ENCODE assay signal across 20 cellular contexts in genomic region chr10:65945071-65945470, GRCh38.
A peak's percentile ranks its signal among the peaks of the same experiment; 100 is the strongest.
DNase-seq lines count a peak whose midpoint lies in the region; TF ChIP-seq lines count a peak whose summit lies in the region.
"Had no signal": no experiment of that assay in that cellular context is flagged by ENCODE, and none has a peak within 500 bp of the region (broad histone marks: within the 10 kb centered on the region; RNA-seq: fewer than 3 reads in every experiment).

No MANE protein-coding gene starts in this region.

- no peaks in the 10 kb centered on the region for H3K27me3 Mint-ChIP-seq in MCF 10A (ENCODE audit: insufficient read depth, unreplicated experiment)
- H3K27me3 Mint-ChIP-seq: CD4-positive, alpha-beta memory T cell; IgD-negative memory B cell had no signal

- no peak overlapping the region for H3K4me2 ChIP-seq in mammary epithelial cell (ENCODE audit: insufficient read depth, low read depth, low read length)
- no peak overlapping the region for H3K4me2 ChIP-seq in mesenchymal stem cell (ENCODE audit: low read length, poor library complexity, severe bottlenecking)
- H3K4me2 ChIP-seq: A549, BLaER1 had no signal

- no peak overlapping the region for H3K18ac ChIP-seq in mesenchymal stem cell (ENCODE audit: low read depth in 1 of 2, low read length in 2 of 2)

- CTCF ChIA-PET in mammary epithelial cell (lab: Charles Lee; ENCODE audit: low non-redundant PET) = no interaction called here
- CTCF ChIA-PET in MCF 10A (lab: Yijun Ruan, JAX) = interaction anchor here (0.6 kb wide), 1 partner anchor 235 kb away, joined by 3 read pairs; no protein-coding TSS in a partner anchor

- H2AK5ac ChIP-seq in mesenchymal stem cell (ENCODE audit: low read length, severe bottlenecking) = no peak overlapping the region

- no peak overlapping the region for H2BK15ac ChIP-seq in mesenchymal stem cell (ENCODE audit: low read depth, poor library complexity, severe bottlenecking)

- H3K27me3 ChIP-seq in mammary epithelial cell (ENCODE audit: insufficient read depth, low read length) (no peaks in the 10 kb centered on the region), mesenchymal stem cell (ENCODE audit: control insufficient read depth in 1 of 2, insufficient read depth in 1 of 2, low read length in 2 of 2) (no peaks in the 10 kb centered on the region)
- H3K27me3 ChIP-seq: BLaER1 had no signal

- no peak overlapping the region for H4K91ac ChIP-seq in mesenchymal stem cell (ENCODE audit: low read length)

- no TSS peak for BruUV-seq in mammary epithelial cell (replicated peaks; lab: Mats Ljungman, UMichigan)
- BruUV-seq in MCF 10A (replicated peaks; lab: Mats Ljungman, UMichigan) = no TSS peak

- H3K9ac ChIP-seq in mammary epithelial cell (ENCODE audit: insufficient read depth, low read length) (no peak overlapping the region), mesenchymal stem cell (ENCODE audit: low read length) (no peak overlapping the region)
- H3K9ac ChIP-seq: BLaER1 had no signal

- no peak overlapping the region for H4K8ac ChIP-seq in mesenchymal stem cell (ENCODE audit: low read length)

- WGBS in mammary epithelial cell (ENCODE audit: low coverage, missing lambda C conversion rate) = 49% methylated on average over 3 of the region's 3 CpGs
- 82% methylated on average over 3 of the region's 3 CpGs for WGBS in mesenchymal stem cell

- DNase-seq in mammary epithelial cell (peak; percentile 21), MCF 10A (ENCODE audit: unreplicated experiment) (no peak), choroid plexus epithelial cell (ENCODE audit: low read depth) (peak; percentile 4), mesenchymal stem cell (peak; percentile 8), posterior cingulate gyrus (no peak), AML-193 (lab: John Stamatoyannopoulos, UW) (no peak), COR-L47 (lab: John Stamatoyannopoulos, UW) (no peak)
- DNase-seq: CD4-positive, alpha-beta memory T cell; DMS 273 treated with DMSO at 0.1 percent for 48 hours; DMS53; DND-41; EL; GOT3; H9 had no signal

- H3K4me1 ChIP-seq in mammary epithelial cell (ENCODE audit: insufficient read depth, low read length) (no peaks in the 10 kb centered on the region), mesenchymal stem cell (ENCODE audit: control insufficient read depth, insufficient read depth, low read depth, low read length) (no peaks in the 10 kb centered on the region)
- H3K4me1 ChIP-seq: A549, BLaER1 had no signal

- no peak overlapping the region for H3K23ac ChIP-seq in mesenchymal stem cell (ENCODE audit: low read length in 2 of 2)

- no peaks in the 10 kb centered on the region for H3K4me1 Mint-ChIP-seq in MCF 10A (ENCODE audit: insufficient read depth, unreplicated experiment)
- H3K4me1 Mint-ChIP-seq: CD14-positive monocyte; CD4-positive, alpha-beta memory T cell; H9; IgD-negative memory B cell had no signal

- TF ChIP-seq CTCF in mammary epithelial cell (conservative IDR thresholded peaks at IDR 0.05 in 1 of 2, IDR thresholded peaks at IDR 0.05 in 1 of 2; ENCODE audit: extremely low read depth in 1 of 2, insufficient read depth in 1 of 2, low read depth in 1 of 2, low read length in 2 of 2) (no peak), MCF 10A (IDR thresholded peaks at IDR 0.05; ENCODE audit: unreplicated experiment) (no peak), choroid plexus epithelial cell (conservative IDR thresholded peaks at IDR 0.05; ENCODE audit: low read depth, low read length) (no peak)

- H3K9me3 ChIP-seq in mammary epithelial cell (replicated peaks; ENCODE audit: insufficient read depth, low read length) = no peaks in the 10 kb centered on the region
- H3K9me3 ChIP-seq in mesenchymal stem cell (ENCODE audit: control insufficient read depth, low read length) = peaks cover 5% of the 10 kb centered on the region
- H3K9me3 ChIP-seq: A549, BLaER1 had no signal

- no peak overlapping the region for H2BK5ac ChIP-seq in mesenchymal stem cell (ENCODE audit: low read depth, low read length, poor library complexity, severe bottlenecking)

- no peaks in the 10 kb centered on the region for H3K79me2 ChIP-seq in mammary epithelial cell (ENCODE audit: insufficient read depth, low read length)

- dilution Hi-C loops in mammary epithelial cell (cut with HindIII; ENCODE audit: low sequenced_read_pairs) = no loop called here

- H3K27ac ChIP-seq in mammary epithelial cell (ENCODE audit: insufficient read depth, low read depth, low read length) = no peak overlapping the region
- H3K27ac ChIP-seq in mesenchymal stem cell (ENCODE audit: low read length, poor library complexity, severe bottlenecking) = no peak overlapping the region
- H3K27ac ChIP-seq: 22Rv1, A549, BLaER1 had no signal

- H2BK120ac ChIP-seq in mesenchymal stem cell (ENCODE audit: low read depth, low read length) = no peak overlapping the region

- H3K79me1 ChIP-seq in mesenchymal stem cell (replicated peaks; ENCODE audit: low read length, poor library complexity, severe bottlenecking) = no peaks in the 10 kb centered on the region

- no peak overlapping the region for H3K4me3 Mint-ChIP-seq in MCF 10A (ENCODE audit: unreplicated experiment)
- H3K4me3 Mint-ChIP-seq: CD14-positive monocyte; CD4-positive, alpha-beta memory T cell; H9; IgD-negative memory B cell had no signal

- H2AFZ ChIP-seq in mammary epithelial cell (ENCODE audit: low read depth, low read length) (no peak overlapping the region), mesenchymal stem cell (ENCODE audit: low read depth, low read length) (no peak overlapping the region)

- H4K20me1 ChIP-seq in mammary epithelial cell (ENCODE audit: insufficient read depth, low read length) = no peaks in the 10 kb centered on the region
- H4K20me1 ChIP-seq: BLaER1 had no signal

- POLR2A ChIA-PET in MCF 10A (lab: Yijun Ruan, JAX) = no interaction called here

- no peak overlapping the region for H3K14ac ChIP-seq in mesenchymal stem cell (ENCODE audit: low read length in 2 of 2)

- H3K36me3 Mint-ChIP-seq in MCF 10A (ENCODE audit: insufficient read depth, unreplicated experiment) = no peaks in the 10 kb centered on the region
- H3K36me3 Mint-ChIP-seq: CD14-positive monocyte; CD4-positive, alpha-beta memory T cell; IgD-negative memory B cell had no signal

- no peak overlapping the region for H2BK12ac ChIP-seq in mesenchymal stem cell (ENCODE audit: low read length in 2 of 2)

- no peaks in the 10 kb centered on the region for H3K36me3 ChIP-seq in mammary epithelial cell (ENCODE audit: insufficient read depth, low read length)
- H3K36me3 ChIP-seq in mesenchymal stem cell (ENCODE audit: control insufficient read depth in 1 of 2, insufficient read depth in 2 of 2, low read depth in 1 of 2, low read length in 2 of 2) = no peaks in the 10 kb centered on the region
- H3K36me3 ChIP-seq: BLaER1 had no signal

- H3K4ac ChIP-seq in mesenchymal stem cell (ENCODE audit: low read depth in 1 of 2, low read length in 2 of 2) = no peak overlapping the region

- no peak overlapping the region for H3K27ac Mint-ChIP-seq in MCF 10A (ENCODE audit: low read depth, unreplicated experiment)
- H3K27ac Mint-ChIP-seq: CD14-positive monocyte; CD4-positive, alpha-beta memory T cell; H9; IgD-negative memory B cell had no signal

- H3K4me3 ChIP-seq in mammary epithelial cell (replicated peaks in 1 of 3; ENCODE audit: insufficient read depth in 1 of 3, low read depth in 2 of 3, low read length in 3 of 3) = no peak overlapping the region
- no peak overlapping the region for H3K4me3 ChIP-seq in choroid plexus epithelial cell (ENCODE audit: low read depth, low read length)
- H3K4me3 ChIP-seq in mesenchymal stem cell (ENCODE audit: insufficient read depth in 1 of 2, low read depth in 1 of 2, low read length in 2 of 2) = no peak overlapping the region
- H3K4me3 ChIP-seq: A549, BLaER1, GM12878 had no signal

- intact Hi-C loops in mammary epithelial cell (cut with micrococcal nuclease) (no loop called here), MCF 10A (cut with micrococcal nuclease) (no loop called here), posterior cingulate gyrus (cut with DNase I) (no loop called here)

- no peaks in the 10 kb centered on the region for H3K9me3 Mint-ChIP-seq in MCF 10A (ENCODE audit: unreplicated experiment)
- H3K9me3 Mint-ChIP-seq: H9 had no signal

- in situ Hi-C loops in mammary epithelial cell (cut with MboI; ENCODE audit: low sequenced_read_pairs in 2 of 2) = no loop called here

Comparison
In these comparisons a context has a peak if more than half of its experiments do, and no peak if none do; other contexts are left out.
1. DNase-seq: peak in mammary epithelial cell (single experiment), choroid plexus epithelial cell (single experiment) and mesenchymal stem cell (single experiment); none in MCF 10A (single experiment), posterior cingulate gyrus (0 of 10), AML-193 (0 of 2) and COR-L47 (single experiment).